ENCODE assay signal across 11 cellular contexts in genomic region chr5:151243564-151243963, GRCh38.
"Had no signal": no experiment of that assay in that cellular context is flagged by ENCODE, and none has a peak within 500 bp of the region (broad histone marks: within the 10 kb centered on the region; RNA-seq: fewer than 3 reads in every experiment).

No MANE protein-coding gene starts in this region.

- H3K27ac Mint-ChIP-seq: dendritic cell treated with granulocyte-macrophage colony-stimulating factor and Interleukin-4, amounts not matched to agents 40 ng/mL and 50 ng/mL, for 4 days had no signal

- H3K4me3 Mint-ChIP-seq: dendritic cell treated with granulocyte-macrophage colony-stimulating factor and Interleukin-4, amounts not matched to agents 40 ng/mL and 50 ng/mL, for 4 days had no signal

- H3K27me3 Mint-ChIP-seq: naive B cell had no signal

- H3K9me3 Mint-ChIP-seq: dendritic cell treated with granulocyte-macrophage colony-stimulating factor and Interleukin-4, amounts not matched to agents 40 ng/mL and 50 ng/mL, for 4 days; naive B cell had no signal

- DNase-seq: cerebellar nuclear complex; effector memory CD4-positive, alpha-beta T cell; foreskin fibroblast; hypothalamus; left ventricle myocardium inferior; naive B cell; SJCRH30; stimulated activated CD4-positive, alpha-beta T cell treated with anti-CD3 and anti-CD28 coated beads, Interleukin-12 subunit alpha, Interleukin-12 subunit beta, amount 100 ng/mL, for 4 hours; stimulated activated CD4-positive, alpha-beta T cell treated with anti-CD3 and anti-CD28 coated beads, Interleukin-4, amount 100 ng/mL, for 24 hours; SW 1271 had no signal

- H3K36me3 Mint-ChIP-seq: naive B cell had no signal
